8 cellular contexts compared by ENCODE assay signal in the genomic region with DNA sequence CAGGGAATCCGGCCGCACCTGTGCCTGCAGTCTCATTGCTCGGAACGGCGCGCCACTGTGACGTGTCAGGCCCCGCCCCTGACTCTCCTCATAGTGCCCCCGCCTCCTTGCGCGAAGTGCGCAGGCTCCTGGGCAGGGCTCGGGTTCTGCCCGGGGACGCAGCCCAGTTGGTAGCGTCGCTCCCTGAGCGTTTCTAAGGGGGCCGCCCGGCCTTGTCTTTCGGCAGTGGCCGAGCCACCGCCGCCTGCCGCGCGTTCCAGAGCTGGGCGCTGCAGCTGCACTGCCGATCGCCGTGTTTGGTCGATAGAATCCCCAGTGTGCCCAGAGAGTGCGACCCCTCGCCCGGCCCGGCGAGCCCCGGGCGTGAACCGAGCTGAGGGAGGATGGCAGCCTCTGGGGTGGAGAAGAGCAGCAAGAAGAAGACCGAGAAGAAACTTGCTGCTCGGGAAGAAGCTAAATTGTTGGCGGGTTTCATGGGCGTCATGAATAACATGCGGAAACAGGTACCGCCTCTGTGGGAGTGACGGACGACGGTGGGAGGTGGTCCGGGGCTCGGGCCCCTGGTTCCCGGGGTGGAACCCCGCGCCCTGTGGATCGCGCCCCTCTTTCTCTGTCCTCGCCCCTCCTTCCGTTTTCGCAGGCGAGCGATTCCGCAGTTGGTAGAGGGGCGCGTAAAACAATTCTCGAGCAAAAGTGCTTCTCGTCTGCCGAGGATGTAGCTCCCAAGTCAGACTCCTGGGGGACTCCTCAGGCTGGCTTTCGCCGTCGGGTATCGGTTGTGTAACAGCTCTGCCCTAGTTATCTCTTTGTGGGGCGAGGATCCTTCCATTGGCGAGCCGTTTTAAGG.
DNase-seq lines count a peak whose midpoint lies in the region; ATAC-seq and TF ChIP-seq lines count a peak whose summit lies in the region.

TSS of gene KLHL7 (plus strand) at position 142 of the 847 bp plus-strand sequence. CDS start at position 384, 242 bp downstream.

- H3K4me3 Mint-ChIP-seq in central memory CD8-positive, alpha-beta T cell = peak within 1 kb of the TSS; percentile 94

- TF ChIP-seq CTCF in AG09309 (IDR thresholded peaks at IDR 0.05; ENCODE audit: control insufficient read depth, insufficient read depth, low read depth, low read length, missing control alignments) = no peak

- peak within 1 kb of the TSS; percentile 88 for H3K4me3 ChIP-seq in AG09309 (ENCODE audit: control insufficient read depth, low read depth, low read length)

- no peaks in the 10 kb centered on the region for H3K27me3 Mint-ChIP-seq in central memory CD8-positive, alpha-beta T cell

- H3K36me3 Mint-ChIP-seq in central memory CD8-positive, alpha-beta T cell (ENCODE audit: insufficient read depth) = peaks cover 13% of the 10 kb centered on the region

- H3K4me1 Mint-ChIP-seq in central memory CD8-positive, alpha-beta T cell = peaks cover 53% of the 10 kb centered on the region

- peak within 1 kb of the TSS; percentile 90 for H3K27ac Mint-ChIP-seq in central memory CD8-positive, alpha-beta T cell (ENCODE audit: low read depth)

- ATAC-seq in GM19023 (IDR thresholded peaks at IDR 0.05; ENCODE audit: unreplicated experiment) (peak; percentile 96), HG03280 (IDR thresholded peaks at IDR 0.05; ENCODE audit: unreplicated experiment) (peak; percentile 98)
- ATAC-seq in central memory CD8-positive, alpha-beta T cell (replicated peaks; ENCODE audit: extremely low read depth, poor library complexity, severe bottlenecking) = peak; percentile 93

- H3K9me3 Mint-ChIP-seq in central memory CD8-positive, alpha-beta T cell = no peaks in the 10 kb centered on the region

- DNase-seq in AG09309 (ENCODE audit: low read depth) (peak; percentile 46), NCI-H345 treated with DMSO at 0.1 percent for 48 hours (lab: John Stamatoyannopoulos, UW; ENCODE audit: unreplicated experiment) (peak; percentile 84), iris pigment epithelial cell (ENCODE audit: low read depth) (peak; percentile 92)
- DNase-seq in activated CD4-positive, CD25-positive, alpha-beta regulatory T cell treated with anti-CD3 and anti-CD28 coated beads, Interleukin-2, amount 50 U/mL, for 16 hours (ENCODE audit: low read depth, low spot score) = peak; percentile 91
- DNase-seq in central memory CD8-positive, alpha-beta T cell (ENCODE audit: low spot score in 2 of 2) = peak; percentile 93 to 95
- DNase-seq in stimulated activated CD4-positive, alpha-beta T cell treated with anti-CD3 and anti-CD28 coated beads, Interleukin-12 subunit alpha, Interleukin-12 subunit beta, amount 100 ng/mL, for 4 hours = peak; percentile 96

Comparison
In these comparisons a context has a peak if more than half of its experiments do, and no peak if none do; other contexts are left out.
1. Peak in every context shown above with its lines: DNase-seq, ATAC-seq and H3K4me3 ChIP-seq.
2. DNase-seq: peak in every context shown above with its lines; median percentile 96 in stimulated activated CD4-positive, alpha-beta T cell treated with anti-CD3 and anti-CD28 coated beads, Interleukin-12 subunit alpha, Interleukin-12 subunit beta, amount 100 ng/mL, for 4 hours; 94 in central memory CD8-positive, alpha-beta T cell; 92 in iris pigment epithelial cell; 91 in activated CD4-positive, CD25-positive, alpha-beta regulatory T cell treated with anti-CD3 and anti-CD28 coated beads, Interleukin-2, amount 50 U/mL, for 16 hours; 84 in NCI-H345 treated with DMSO at 0.1 percent for 48 hours; 46 in AG09309.